Comparison of ENCODE assay signal across 15 cellular contexts in genomic region chr6:111925296-111925695, GRCh38. TPM values are rescaled to one million over a fixed set of nuclear protein-coding genes. Genes with fewer than 3 reads are reported as not detected.
DNase-seq lines count a peak whose midpoint lies in the region; ATAC-seq, FAIRE-seq and TF ChIP-seq lines count a peak whose summit lies in the region.
"Had no signal": no experiment of that assay in that cellular context is flagged by ENCODE, and none has a peak within 500 bp of the region (broad histone marks: within the 10 kb centered on the region; RNA-seq: fewer than 3 reads in every experiment).

No MANE protein-coding gene starts in this region.

- TF ChIP-seq EP300 in ovary (IDR thresholded peaks at IDR 0.05), result no peak

- H3K27me3 ChIP-seq in ovary, result no peaks in the 10 kb centered on the region
- H3K27me3 ChIP-seq: BLaER1, stomach had no signal

- TF ChIP-seq CTCF in natural killer cell (IDR thresholded peaks at IDR 0.05), result no peak
- TF ChIP-seq CTCF in fibroblast of mammary gland (conservative IDR thresholded peaks at IDR 0.05; ENCODE audit: control insufficient read depth, insufficient read depth, low read depth, low read length), result no peak
- TF ChIP-seq CTCF in ovary (IDR thresholded peaks at IDR 0.05), result no peak

- no peak overlapping the region for H3K27ac ChIP-seq in ovary
- H3K27ac ChIP-seq: BLaER1, stomach had no signal

- H3K4me1 ChIP-seq in ovary (ENCODE audit: insufficient read depth), result no peaks in the 10 kb centered on the region
- H3K4me1 ChIP-seq: BLaER1, stomach had no signal

- H3K4me1 Mint-ChIP-seq in natural killer cell treated with Interleukin-12 subunit alpha and Interleukin-12 subunit beta and Interleukin-15 and Interleukin-18, amount 100 ng/mL, for 72 hours (ENCODE audit: low read depth in 2 of 2), result peaks cover 0 to 16% of the 10 kb centered on the region in 2 donors
- H3K4me1 Mint-ChIP-seq in natural killer cell, result peaks cover 2 to 9% of the 10 kb centered on the region in 2 donors

- H3K4me3 ChIP-seq in fibroblast of mammary gland (ENCODE audit: control insufficient read depth, low read depth, low read length) (no peak overlapping the region), ovary (no peak overlapping the region)
- H3K4me3 ChIP-seq: BLaER1, HAP-1, stomach had no signal

- intact Hi-C loops in natural killer cell (cut with micrococcal nuclease), result no loop called here
- intact Hi-C loops in ovary (cut with DNase I), result no loop called here

- no peak for FAIRE-seq in RCC 7860 (lab: Jason Lieb, UNC)
- FAIRE-seq: islet of Langerhans had no signal

- peak; percentile 59 to 68 for ATAC-seq in natural killer cell treated with Interleukin-12 subunit alpha and Interleukin-12 subunit beta and Interleukin-15 and Interleukin-18, amount 100 ng/mL, for 72 hours
- ATAC-seq in natural killer cell (no peak), GM19455 (IDR thresholded peaks at IDR 0.05; ENCODE audit: unreplicated experiment) (no peak)

- DNase-seq in natural killer cell treated with Interleukin-12 subunit alpha and Interleukin-12 subunit beta and Interleukin-15 and Interleukin-18, amount 100 ng/mL, for 72 hours (ENCODE audit: low spot score), result no peak
- DNase-seq in natural killer cell, result no peak
- peak; percentile 24 for DNase-seq in RCC 7860 (ENCODE audit: low spot score)
- peak; percentile 76 for DNase-seq in fibroblast of mammary gland (ENCODE audit: low read depth)
- DNase-seq in ovary, result no peak
- DNase-seq in epidermal melanocyte (ENCODE audit: insufficient read length, low spot score), result no peak
- DNase-seq in NCI-H1417 treated with DMSO at 0.1 percent for 48 hours (lab: John Stamatoyannopoulos, UW), result no peak
- DNase-seq: activated CD4-positive, alpha-beta T cell treated with anti-CD3 and anti-CD28 coated beads, Interleukin-2, amount 10 ng/mL, durations not matched to agents 7 days and 5 days; NCI-H69; stomach had no signal

- no peak overlapping the region for H3K27ac Mint-ChIP-seq in natural killer cell treated with Interleukin-12 subunit alpha and Interleukin-12 subunit beta and Interleukin-15 and Interleukin-18, amount 100 ng/mL, for 72 hours
- H3K27ac Mint-ChIP-seq in natural killer cell, result peak overlapping the region in 1 of 2 donors; percentile 38
- H3K27ac Mint-ChIP-seq: activated CD4-positive, alpha-beta T cell treated with anti-CD3 and anti-CD28 coated beads, Interleukin-2, amount 10 ng/mL, durations not matched to agents 7 days and 5 days had no signal

- no peak for TF ChIP-seq POLR2A in ovary (IDR thresholded peaks at IDR 0.05)

- no peak overlapping the region for H3K4me3 Mint-ChIP-seq in natural killer cell treated with Interleukin-12 subunit alpha and Interleukin-12 subunit beta and Interleukin-15 and Interleukin-18, amount 100 ng/mL, for 72 hours
- H3K4me3 Mint-ChIP-seq in natural killer cell, result no peak overlapping the region
- H3K4me3 Mint-ChIP-seq: activated CD4-positive, alpha-beta T cell treated with anti-CD3 and anti-CD28 coated beads, Interleukin-2, amount 10 ng/mL, durations not matched to agents 7 days and 5 days; neural crest cell had no signal

- no peaks in the 10 kb centered on the region for H3K9me3 ChIP-seq in ovary
- H3K9me3 ChIP-seq: BLaER1, HAP-1, stomach had no signal

- H3K36me3 ChIP-seq in ovary, result no peaks in the 10 kb centered on the region
- H3K36me3 ChIP-seq: BLaER1, HAP-1, stomach had no signal

- no peaks in the 10 kb centered on the region for H3K27me3 Mint-ChIP-seq in natural killer cell treated with Interleukin-12 subunit alpha and Interleukin-12 subunit beta and Interleukin-15 and Interleukin-18, amount 100 ng/mL, for 72 hours
- H3K27me3 Mint-ChIP-seq in natural killer cell (ENCODE audit: low read depth in 2 of 2), result no peaks in the 10 kb centered on the region
- H3K27me3 Mint-ChIP-seq: activated CD4-positive, alpha-beta T cell treated with anti-CD3 and anti-CD28 coated beads, Interleukin-2, amount 10 ng/mL, durations not matched to agents 7 days and 5 days had no signal

- no peaks in the 10 kb centered on the region for H3K36me3 Mint-ChIP-seq in natural killer cell treated with Interleukin-12 subunit alpha and Interleukin-12 subunit beta and Interleukin-15 and Interleukin-18, amount 100 ng/mL, for 72 hours
- H3K36me3 Mint-ChIP-seq in natural killer cell, result no peaks in the 10 kb centered on the region

- no peaks in the 10 kb centered on the region for H3K9me3 Mint-ChIP-seq in natural killer cell treated with Interleukin-12 subunit alpha and Interleukin-12 subunit beta and Interleukin-15 and Interleukin-18, amount 100 ng/mL, for 72 hours
- no peaks in the 10 kb centered on the region for H3K9me3 Mint-ChIP-seq in natural killer cell
- H3K9me3 Mint-ChIP-seq: activated CD4-positive, alpha-beta T cell treated with anti-CD3 and anti-CD28 coated beads, Interleukin-2, amount 10 ng/mL, durations not matched to agents 7 days and 5 days; neural crest cell had no signal

RNA-seq across cellular contexts. Expression of gene FYN, which starts 52.0 kb away (rescaled TPM):
- total RNA-seq in natural killer cell treated with Interleukin-12 subunit alpha and Interleukin-12 subunit beta and Interleukin-15 and Interleukin-18, amount 100 ng/mL, for 72 hours, result 100 to 1,000 TPM; 273 to 443 TPM
- total RNA-seq in natural killer cell (100 to 1,000 TPM; 616 to 757 (median 713) TPM), ovary (100 to 1,000 TPM in 1 of 7 donors, 10 to 100 TPM in 6; 54.8 to 116 (median 72.7) TPM)
- polyA plus RNA-seq in ovary, result 10 to 100 TPM; 37.2 to 94.3 TPM

Comparison
In these comparisons a context has a peak if more than half of its experiments do, and no peak if none do; other contexts are left out.
1. ATAC-seq: peak in natural killer cell treated with Interleukin-12 subunit alpha and Interleukin-12 subunit beta and Interleukin-15 and Interleukin-18, amount 100 ng/mL, for 72 hours (2 of 2); none in natural killer cell (0 of 3) and GM19455 (single experiment).
2. DNase-seq: peak in RCC 7860 (single experiment) and fibroblast of mammary gland (single experiment); none in natural killer cell treated with Interleukin-12 subunit alpha and Interleukin-12 subunit beta and Interleukin-15 and Interleukin-18, amount 100 ng/mL, for 72 hours (single experiment), natural killer cell (single experiment), ovary (0 of 5), epidermal melanocyte (single experiment) and NCI-H1417 treated with DMSO at 0.1 percent for 48 hours (single experiment).